In the genomic region with DNA sequence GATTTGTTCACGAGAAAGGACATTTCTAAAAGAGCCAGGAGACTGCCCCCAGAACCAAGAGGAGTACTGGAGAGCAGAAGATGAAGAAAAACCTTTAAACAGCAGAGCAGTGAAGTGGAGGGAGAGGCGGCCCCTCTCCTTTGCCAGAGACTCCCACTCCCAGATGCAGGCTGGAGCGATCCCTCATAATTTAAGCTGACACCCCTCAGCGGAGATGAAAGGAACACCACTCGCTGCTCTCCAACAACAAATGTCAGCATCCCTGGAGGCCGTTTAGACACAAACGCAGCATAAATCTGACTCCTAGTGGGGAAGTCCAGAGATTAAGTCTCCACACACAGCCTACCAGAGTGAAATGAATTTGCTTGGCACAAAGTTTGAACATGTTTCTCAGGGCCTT, we compare ENCODE assay signal across 19 cellular contexts.
DNase-seq lines count a peak whose midpoint lies in the region; ATAC-seq and TF ChIP-seq lines count a peak whose summit lies in the region.
"Had no signal": no experiment of that assay in that cellular context is flagged by ENCODE, and none has a peak within 500 bp of the region (broad histone marks: within the 10 kb centered on the region; RNA-seq: fewer than 3 reads in every experiment).

No MANE protein-coding gene starts in this region.

- peak overlapping the region; percentile 90 to 96 (median 94) for H3K27ac Mint-ChIP-seq in nephron
- H3K27ac Mint-ChIP-seq: CD8-positive, alpha-beta T cell; T-cell had no signal

- peak overlapping the region; percentile 5 to 29 (median 22) for H3K4me3 Mint-ChIP-seq in nephron
- H3K4me3 Mint-ChIP-seq: CD8-positive, alpha-beta T cell; T-cell had no signal

- H3K36me3 Mint-ChIP-seq in nephron (ENCODE audit: low read depth) = no peaks in the 10 kb centered on the region
- H3K36me3 Mint-ChIP-seq: CD8-positive, alpha-beta T cell; T-cell had no signal

- H3K27me3 Mint-ChIP-seq in nephron (ENCODE audit: low read depth) = peaks cover 19% of the 10 kb centered on the region

- intact Hi-C loops in Right ventricle myocardium inferior (cut with DNase I) = no loop called here

- no peaks in the 10 kb centered on the region for H3K9me3 Mint-ChIP-seq in nephron
- H3K9me3 Mint-ChIP-seq: CD8-positive, alpha-beta T cell had no signal

- TF ChIP-seq CTCF in nephron (IDR thresholded peaks at IDR 0.05; ENCODE audit: unreplicated experiment in 3 of 3) = no peak

- peak; percentile 37 for DNase-seq in DMS79 treated with DMSO at 0.1 percent for 48 hours (lab: John Stamatoyannopoulos, UW)
- DNase-seq in DMS79 (lab: John Stamatoyannopoulos, UW) = no peak
- DNase-seq in ELF-1 (ENCODE audit: low read depth, low spot score) = peak; percentile 27
- DNase-seq in NCI-H69 (lab: John Stamatoyannopoulos, UW) = peak; percentile 92
- no peak for DNase-seq in T1000 (lab: John Stamatoyannopoulos, UW)
- no peak for DNase-seq in Right ventricle myocardium inferior (ENCODE audit: missing footprints)
- DNase-seq in T-helper 9 cell = no peak
- DNase-seq: 8988T; CD8-positive, alpha-beta T cell; GF-D8; GM23248; KG1; NCI-H187 treated with DMSO at 0.1 percent for 48 hours; NCI-H526; Right ventricle myocardium superior; SK-N-SH; T-cell had no signal

- H3K4me1 Mint-ChIP-seq in nephron = peaks cover 54% of the 10 kb centered on the region
- H3K4me1 Mint-ChIP-seq: T-cell had no signal

- no peak for ATAC-seq in Right ventricle myocardium inferior
- ATAC-seq: CD8-positive, alpha-beta T cell; HepG2; T-cell had no signal

Comparison
In these comparisons a context has a peak if more than half of its experiments do, and no peak if none do; other contexts are left out.
1. DNase-seq: peak in DMS79 treated with DMSO at 0.1 percent for 48 hours (single experiment), ELF-1 (single experiment) and NCI-H69 (single experiment); none in DMS79 (single experiment), T1000 (single experiment), Right ventricle myocardium inferior (single experiment) and T-helper 9 cell (single experiment).